ENCODE assay signal across 1 cellular context in the genomic region with DNA sequence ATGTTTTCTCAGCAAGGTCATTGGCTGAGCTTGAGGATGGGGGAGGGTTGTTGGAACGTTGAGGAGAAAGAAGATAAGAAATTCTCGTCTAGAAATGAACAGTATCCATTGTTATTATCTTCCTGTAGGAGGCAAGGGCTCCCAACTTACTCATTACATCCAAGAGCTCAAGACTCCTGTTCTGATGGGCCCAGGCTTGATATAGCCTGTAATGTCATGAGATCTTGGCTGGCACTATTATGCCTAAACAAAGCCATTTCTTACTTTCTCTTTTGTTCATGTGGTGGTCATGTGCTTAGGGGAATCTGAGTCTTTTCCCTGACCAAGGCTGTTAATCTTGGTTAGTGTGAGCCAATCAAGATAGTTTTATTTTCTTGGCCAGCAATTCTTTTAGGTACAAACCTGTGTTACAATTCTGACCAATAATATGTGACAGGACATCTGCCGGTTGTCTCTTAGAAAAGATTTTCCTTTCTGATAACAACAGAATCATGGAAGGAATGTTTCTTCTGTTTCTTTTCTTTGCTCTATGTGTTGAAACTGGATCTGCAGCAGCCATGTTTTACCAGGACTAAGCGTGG.
TF ChIP-seq lines count a peak whose summit lies in the region.

No MANE protein-coding gene starts in this region.

TF ChIP-seq in H1, 55 proteins besides CTCF, POLR2A, EP300 and RAD21:
- TF ChIP-seq CBX5 (IDR thresholded peaks at IDR 0.05; ENCODE audit: low read depth, low read length) (no peak), E2F6 (IDR thresholded peaks at IDR 0.05) (no peak), RFX5 (IDR thresholded peaks at IDR 0.05; ENCODE audit: borderline replicate concordance, low read depth, low read length) (no peak), SIN3A (conservative IDR thresholded peaks at IDR 0.05 in 1 of 2, IDR thresholded peaks at IDR 0.05 in 1 of 2; ENCODE audit: low read depth in 1 of 2, low read length in 2 of 2) (no peak), TCF12 (IDR thresholded peaks at IDR 0.05; ENCODE audit: low read depth, low read length) (no peak), SIRT6 (IDR thresholded peaks at IDR 0.05; ENCODE audit: low read length) (no peak), KDM4A (IDR thresholded peaks at IDR 0.05; ENCODE audit: low read depth, low read length, severe bottlenecking) (no peak), PHF8 (conservative IDR thresholded peaks at IDR 0.05; ENCODE audit: low read depth, low read length) (no peak), CBX8 (IDR thresholded peaks at IDR 0.05; ENCODE audit: borderline replicate concordance, low read depth, low read length) (no peak), SRF (IDR thresholded peaks at IDR 0.05; ENCODE audit: low read depth, low read length) (no peak), CHD7 (IDR thresholded peaks at IDR 0.05; ENCODE audit: insufficient replicate concordance, low read length) (no peak), KDM1A (IDR thresholded peaks at IDR 0.05; ENCODE audit: borderline replicate concordance, low read length) (no peak), GTF2F1 (IDR thresholded peaks at IDR 0.05; ENCODE audit: borderline replicate concordance, low read depth, low read length) (no peak)
TF ChIP-seq in H1: peak in this region for 0.
